Comparison of ENCODE assay signal across 22 cellular contexts in the genomic region with DNA sequence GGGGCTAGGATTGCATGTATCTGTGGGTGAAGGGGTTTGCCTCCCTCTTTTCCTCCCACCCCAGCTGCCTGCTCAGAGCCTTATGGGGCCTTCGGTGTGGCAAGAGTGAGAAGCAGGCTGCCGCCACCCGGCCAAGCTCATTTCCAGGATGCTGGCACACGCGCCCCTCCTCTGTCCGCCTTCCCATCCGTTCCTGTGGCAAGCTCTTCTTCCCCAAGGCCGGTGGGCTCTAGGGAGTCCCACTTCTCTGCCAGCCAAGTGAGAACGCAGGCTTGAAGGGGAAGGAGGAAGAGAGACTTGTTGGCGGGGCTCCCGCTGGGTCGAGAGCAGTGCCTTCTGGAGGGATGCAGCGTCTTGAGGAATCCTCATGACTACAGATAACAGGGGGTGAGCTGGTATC.
"Had no signal": no experiment of that assay in that cellular context is flagged by ENCODE, and none has a peak within 500 bp of the region (broad histone marks: within the 10 kb centered on the region; RNA-seq: fewer than 3 reads in every experiment).

No MANE protein-coding gene starts in this region.

- H3K36me3 ChIP-seq: lower lobe of right lung, right atrium auricular region, tibial artery, uterus had no signal

- DNase-seq: activated CD4-positive, alpha-beta T cell treated with anti-CD3 and anti-CD28 coated beads, Interleukin-2, amount 50 U/mL, for 4 hours; activated naive CD4-positive, alpha-beta T cell treated with Interleukin-2 at 50 U/mL for 16 hours; activated T-cell treated with anti-CD3 and anti-CD28 coated beads, Interleukin-2, amount 50 U/mL, for 1 hour; caudate nucleus; foreskin keratinocyte; hypothalamus; islet precursor cell; left colon; lower lobe of right lung; midbrain; nephron progenitor cell; occipital lobe; stimulated activated CD4-positive, alpha-beta T cell treated with anti-CD3 and anti-CD28 coated beads, Interleukin-2, amount 100 ng/mL, for 24 hours; stimulated activated naive CD8-positive, alpha-beta T cell treated with anti-CD3 and anti-CD28 coated beads, Interleukin-15, Interleukin-2, amounts not matched to agents 100 U/mL and 50 U/mL, for 24 hours; substantia nigra; T-helper 2 cell; tibial artery; uterus had no signal

- H3K9me3 Mint-ChIP-seq: activated T-helper 2 cell treated with anti-CD3 and anti-CD28 coated beads, Interferon-gamma antibody, Interleukin-2, Interleukin-4, amounts not matched to agents 10 μg/mL and 5 μg/mL and 100 μg/mL, durations not matched to agents 14 hours and 24 hours and 36 hours; brain; nephron progenitor cell had no signal

- H3K9me3 ChIP-seq: lower lobe of right lung, right atrium auricular region, tibial artery, uterus had no signal

- ATAC-seq: foreskin keratinocyte; left colon; lower lobe of right lung; stimulated activated naive CD8-positive, alpha-beta T cell treated with anti-CD3 and anti-CD28 coated beads, Interleukin-15, Interleukin-2, amounts not matched to agents 100 U/mL and 50 U/mL, for 24 hours had no signal

- H3K27ac Mint-ChIP-seq: activated T-helper 2 cell treated with anti-CD3 and anti-CD28 coated beads, Interferon-gamma antibody, Interleukin-2, Interleukin-4, amounts not matched to agents 10 μg/mL and 5 μg/mL and 100 μg/mL, durations not matched to agents 14 hours and 24 hours and 36 hours; nephron progenitor cell; progenitor cell of endocrine pancreas had no signal

- H3K36me3 Mint-ChIP-seq: brain had no signal

- H3K27me3 ChIP-seq: foreskin keratinocyte, right atrium auricular region, tibial artery, uterus had no signal

- H3K4me3 Mint-ChIP-seq: brain had no signal

- H3K4me3 ChIP-seq: lower lobe of right lung, right atrium auricular region, tibial artery, uterus had no signal

- H3K4me1 ChIP-seq: lower lobe of right lung, uterus had no signal

- H3K27me3 Mint-ChIP-seq: brain had no signal
